In the genomic region with DNA sequence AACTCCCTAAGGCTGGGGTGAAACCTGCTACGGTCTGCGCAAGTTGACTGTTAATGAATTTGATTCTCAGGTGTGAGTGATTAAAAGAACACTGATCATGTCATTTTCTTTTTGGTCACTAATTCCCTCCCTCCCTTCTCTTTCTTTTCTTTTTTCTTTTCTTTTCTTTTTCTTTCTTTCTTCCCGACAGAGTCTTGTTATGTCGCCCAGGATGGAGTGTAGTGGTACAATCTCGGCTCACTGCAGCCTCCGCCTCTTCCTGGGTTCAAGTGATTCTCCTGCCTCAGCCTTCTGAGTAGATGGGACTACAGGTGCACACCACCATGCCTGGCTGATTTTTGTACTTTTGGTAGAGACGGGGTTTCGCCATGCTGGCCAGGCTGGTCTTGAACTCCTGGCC, we compare ENCODE assay signal across 10 cellular contexts. TPM values are rescaled to one million over a fixed set of nuclear protein-coding genes. Genes with fewer than 3 reads are reported as not detected.
DNase-seq lines count a peak whose midpoint lies in the region; ATAC-seq and TF ChIP-seq lines count a peak whose summit lies in the region.
"Had no signal": no experiment of that assay in that cellular context is flagged by ENCODE, and none has a peak within 500 bp of the region (broad histone marks: within the 10 kb centered on the region; RNA-seq: fewer than 3 reads in every experiment).

No MANE protein-coding gene starts in this region.

- no peak for DNase-seq in stimulated activated naive CD8-positive, alpha-beta T cell treated with anti-CD3 and anti-CD28 coated beads, Interleukin-15, Interleukin-2, amounts not matched to agents 100 U/mL and 50 U/mL, for 24 hours
- DNase-seq in MCF 10A (ENCODE audit: unreplicated experiment): no peak
- no peak for DNase-seq in aorta
- DNase-seq in GM19240 (ENCODE audit: insufficient read length, low spot score): no peak
- DNase-seq in NOMO-1 treated with DMSO at 0.1 percent for 48 hours (lab: John Stamatoyannopoulos, UW; ENCODE audit: unreplicated experiment): no peak
- DNase-seq: activated CD4-positive, alpha-beta T cell treated with anti-CD3 and anti-CD28 coated beads, Interleukin-2, amount 50 U/mL, for 1 hour; DMS153 had no signal

- peak overlapping the region; percentile 92 for H3K27ac Mint-ChIP-seq in stimulated activated naive CD8-positive, alpha-beta T cell treated with anti-CD3 and anti-CD28 coated beads, Interleukin-15, Interleukin-2, amounts not matched to agents 100 ng/mL and 50 ng/mL, for 24 hours
- peak overlapping the region; percentile 97 for H3K27ac Mint-ChIP-seq in MCF 10A (ENCODE audit: low read depth, unreplicated experiment)

- WGBS in aorta, 2 donors: 34% methylated on average over 8 of the region's 8 CpGs

- POLR2A ChIA-PET in MCF 10A (lab: Yijun Ruan, JAX): interaction anchor here (0.7 to 5.1 kb wide), 7 partner anchors 17 to 47 kb away, joined by 3 to 95 read pairs (median 10); no protein-coding TSS in a partner anchor

- H3K36me3 Mint-ChIP-seq in stimulated activated naive CD8-positive, alpha-beta T cell treated with anti-CD3 and anti-CD28 coated beads, Interleukin-15, Interleukin-2, amounts not matched to agents 100 ng/mL and 50 ng/mL, for 24 hours (ENCODE audit: low read depth): peaks cover 15% of the 10 kb centered on the region
- peaks cover 78% of the 10 kb centered on the region for H3K36me3 Mint-ChIP-seq in MCF 10A (ENCODE audit: insufficient read depth, unreplicated experiment)

- H3K4me3 ChIP-seq in muscle layer of colon (ENCODE audit: low read depth in 1 of 2, low read length in 2 of 2) (peak overlapping the region in 1 of 2 donors; percentile 70), aorta (ENCODE audit: low read length in 2 of 2) (peak overlapping the region; percentile 88 to 98)

- H3K36me3 ChIP-seq in muscle layer of colon (ENCODE audit: insufficient read depth, low read length): peaks cover 15% of the 10 kb centered on the region
- peaks cover 0 to 2% of the 10 kb centered on the region in 2 donors for H3K36me3 ChIP-seq in aorta (ENCODE audit: control insufficient read depth in 1 of 2, insufficient read depth in 2 of 2, low read length in 1 of 2)

- no peak for ATAC-seq in stimulated activated naive CD8-positive, alpha-beta T cell treated with anti-CD3 and anti-CD28 coated beads, Interleukin-15, Interleukin-2, amounts not matched to agents 100 U/mL and 50 U/mL, for 24 hours
- ATAC-seq in aorta (ENCODE audit: low FRiP score) (no peak), HG02870 (IDR thresholded peaks at IDR 0.05; ENCODE audit: unreplicated experiment) (no peak)

- no TSS peak for BruUV-seq in MCF 10A (replicated peaks; lab: Mats Ljungman, UMichigan)

- no peak overlapping the region for H3K9ac ChIP-seq in muscle layer of colon (ENCODE audit: low read length)

- no peak for TF ChIP-seq CTCF in MCF 10A (IDR thresholded peaks at IDR 0.05; ENCODE audit: unreplicated experiment)

- H3K4me3 Mint-ChIP-seq in stimulated activated naive CD8-positive, alpha-beta T cell treated with anti-CD3 and anti-CD28 coated beads, Interleukin-15, Interleukin-2, amounts not matched to agents 100 ng/mL and 50 ng/mL, for 24 hours: peak overlapping the region; percentile 77
- peak overlapping the region; percentile 88 for H3K4me3 Mint-ChIP-seq in MCF 10A (ENCODE audit: unreplicated experiment)

- intact Hi-C loops in MCF 10A (cut with micrococcal nuclease): loop anchor here (1.0 kb wide), 1 partner anchor 47 kb away; no protein-coding TSS in a partner anchor
- intact Hi-C loops in aorta (cut with DNase I): no loop called here

- H3K4me1 Mint-ChIP-seq in stimulated activated naive CD8-positive, alpha-beta T cell treated with anti-CD3 and anti-CD28 coated beads, Interleukin-15, Interleukin-2, amounts not matched to agents 100 ng/mL and 50 ng/mL, for 24 hours (ENCODE audit: low read depth): peaks cover 99% of the 10 kb centered on the region
- peaks cover 35% of the 10 kb centered on the region for H3K4me1 Mint-ChIP-seq in MCF 10A (ENCODE audit: insufficient read depth, unreplicated experiment)

- H3K9me3 Mint-ChIP-seq in stimulated activated naive CD8-positive, alpha-beta T cell treated with anti-CD3 and anti-CD28 coated beads, Interleukin-15, Interleukin-2, amounts not matched to agents 100 ng/mL and 50 ng/mL, for 24 hours: no peaks in the 10 kb centered on the region
- no peaks in the 10 kb centered on the region for H3K9me3 Mint-ChIP-seq in MCF 10A (ENCODE audit: unreplicated experiment)

- H3K27ac ChIP-seq in muscle layer of colon (ENCODE audit: low read depth, low read length): peak overlapping the region; percentile 12
- no peak overlapping the region for H3K27ac ChIP-seq in aorta (ENCODE audit: low read depth in 1 of 2, low read length in 2 of 2)

- H3K4me1 ChIP-seq in muscle layer of colon (ENCODE audit: insufficient read depth, low read length) (peaks cover 29% of the 10 kb centered on the region), aorta (ENCODE audit: control insufficient read depth in 1 of 2, insufficient read depth in 2 of 2, low read length in 2 of 2) (peaks cover 2 to 3% of the 10 kb centered on the region in 2 donors)

- H3K9me3 ChIP-seq in muscle layer of colon (ENCODE audit: low read length) (no peaks in the 10 kb centered on the region), aorta (ENCODE audit: control insufficient read depth, low read length) (no peaks in the 10 kb centered on the region)

- H3K27me3 ChIP-seq in muscle layer of colon (ENCODE audit: control insufficient read depth in 1 of 2, insufficient read depth in 2 of 2, low read length in 2 of 2) (no peaks in the 10 kb centered on the region), aorta (ENCODE audit: control insufficient read depth in 1 of 2, insufficient read depth in 2 of 2, low read length in 1 of 2) (no peaks in the 10 kb centered on the region)

- CTCF ChIA-PET in MCF 10A (lab: Yijun Ruan, JAX): interaction anchor here (1.3 to 1.8 kb wide), 2 partner anchors 36 to 47 kb away, joined by 5 to 13 read pairs; no protein-coding TSS in a partner anchor

- no peaks in the 10 kb centered on the region for H3K27me3 Mint-ChIP-seq in stimulated activated naive CD8-positive, alpha-beta T cell treated with anti-CD3 and anti-CD28 coated beads, Interleukin-15, Interleukin-2, amounts not matched to agents 100 ng/mL and 50 ng/mL, for 24 hours
- no peaks in the 10 kb centered on the region for H3K27me3 Mint-ChIP-seq in MCF 10A (ENCODE audit: insufficient read depth, unreplicated experiment)

RNA-seq across cellular contexts. Expression of a gene that starts 2.6 kb away (rescaled TPM):
- total RNA-seq in MCF 10A (2022): 731 and 810 TPM in 2 replicates
- total RNA-seq in aorta: 100 to 1,000 TPM; 378 to 546 TPM
- 100 to 1,000 TPM; 504 to 788 TPM for polyA plus RNA-seq in aorta
